In the genomic region with DNA sequence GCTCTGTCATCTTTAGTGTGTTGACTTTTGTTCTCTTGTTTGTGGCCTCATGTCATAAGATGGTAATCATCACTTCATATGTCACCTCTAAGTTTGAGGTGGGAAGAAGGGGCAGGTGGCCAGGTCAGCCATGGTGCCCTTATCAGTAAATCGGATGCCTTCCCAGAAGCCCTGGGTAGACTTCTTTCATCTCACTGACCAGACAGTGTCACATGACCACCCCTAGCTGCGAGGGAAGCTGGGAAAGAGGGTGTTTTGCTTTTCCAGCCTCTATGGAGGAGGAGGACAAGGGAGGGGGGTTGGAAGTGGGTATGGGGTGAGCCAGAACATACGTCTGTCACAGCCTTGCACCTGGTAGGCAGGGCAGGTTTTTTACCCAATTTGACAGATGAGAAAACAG, we compare ENCODE assay signal across 24 cellular contexts. TPM values are rescaled to one million over a fixed set of nuclear protein-coding genes. Genes with fewer than 3 reads are reported as not detected.
DNase-seq lines count a peak whose midpoint lies in the region; ATAC-seq and TF ChIP-seq lines count a peak whose summit lies in the region.
"Had no signal": no experiment of that assay in that cellular context is flagged by ENCODE, and none has a peak within 500 bp of the region (broad histone marks: within the 10 kb centered on the region; RNA-seq: fewer than 3 reads in every experiment).

No MANE protein-coding gene starts in this region.

- TF ChIP-seq POLR2A in spleen (IDR thresholded peaks at IDR 0.05) (no peak), esophagus squamous epithelium (IDR thresholded peaks at IDR 0.05) (no peak)

- no peak for ATAC-seq in activated naive CD8-positive, alpha-beta T cell treated with anti-CD3 and anti-CD28 coated beads, Interleukin-2, amount 50 U/mL, for 24 hours
- ATAC-seq: HepG2 had no signal

- intact Hi-C loops in spleen (cut with DNase I; ENCODE audit: low total_unique reads), result no loop called here
- intact Hi-C loops in esophagus squamous epithelium (cut with DNase I), result no loop called here

- H3K27ac ChIP-seq in spleen (peak overlapping the region in 6 of 8 donors; percentile 54 to 86 (median 74)), esophagus squamous epithelium (no peak overlapping the region)
- H3K27ac ChIP-seq: BLaER1, epithelial cell of prostate, VCaP had no signal

- no peaks in the 10 kb centered on the region for H3K9me3 Mint-ChIP-seq in activated T-cell treated with anti-CD3 and anti-CD28 coated beads, Interleukin-2, amount 50 U/mL, for 24 hours
- no peaks in the 10 kb centered on the region for H3K9me3 Mint-ChIP-seq in IgD-negative memory B cell
- H3K9me3 Mint-ChIP-seq in activated naive CD8-positive, alpha-beta T cell treated with anti-CD3 and anti-CD28 coated beads, Interleukin-2, amount 50 U/mL, for 24 hours, result no peaks in the 10 kb centered on the region
- H3K9me3 Mint-ChIP-seq: HFFc6 had no signal

- TF ChIP-seq CTCF in spleen (IDR thresholded peaks at IDR 0.05 in 8 of 11, conservative IDR thresholded peaks at IDR 0.05 in 3 of 11), result no peak
- no peak for TF ChIP-seq CTCF in esophagus squamous epithelium (IDR thresholded peaks at IDR 0.05)

- peaks cover 0 to 100% (median 52%) of the 10 kb centered on the region in 6 donors for H3K4me1 ChIP-seq in spleen
- H3K4me1 ChIP-seq in esophagus squamous epithelium, result no peaks in the 10 kb centered on the region

- no peaks in the 10 kb centered on the region for H3K27me3 Mint-ChIP-seq in activated T-cell treated with anti-CD3 and anti-CD28 coated beads, Interleukin-2, amount 50 U/mL, for 24 hours
- no peaks in the 10 kb centered on the region for H3K27me3 Mint-ChIP-seq in IgD-negative memory B cell
- no peaks in the 10 kb centered on the region for H3K27me3 Mint-ChIP-seq in activated naive CD8-positive, alpha-beta T cell treated with anti-CD3 and anti-CD28 coated beads, Interleukin-2, amount 50 U/mL, for 24 hours

- no peaks in the 10 kb centered on the region for H3K27me3 ChIP-seq in spleen (replicated peaks in 1 of 7)
- peaks cover 0 to 19% (median 0%) of the 10 kb centered on the region in 4 donors for H3K27me3 ChIP-seq in esophagus squamous epithelium
- H3K27me3 ChIP-seq: BLaER1 had no signal

- H3K4me3 ChIP-seq in spleen (no peak overlapping the region), esophagus squamous epithelium (no peak overlapping the region)
- H3K4me3 ChIP-seq: BLaER1 had no signal

- no peak overlapping the region for H3K4me3 Mint-ChIP-seq in activated T-cell treated with anti-CD3 and anti-CD28 coated beads, Interleukin-2, amount 50 U/mL, for 24 hours
- H3K4me3 Mint-ChIP-seq in IgD-negative memory B cell, result peak overlapping the region in 2 of 4 donors; percentile 27 to 29
- H3K4me3 Mint-ChIP-seq in activated naive CD8-positive, alpha-beta T cell treated with anti-CD3 and anti-CD28 coated beads, Interleukin-2, amount 50 U/mL, for 24 hours, result no peak overlapping the region
- H3K4me3 Mint-ChIP-seq: HFFc6 had no signal

- H3K36me3 ChIP-seq in spleen (peaks cover 4 to 100% (median 75%) of the 10 kb centered on the region in 6 donors), esophagus squamous epithelium (peaks cover 0 to 70% (median 6%) of the 10 kb centered on the region in 3 donors)
- H3K36me3 ChIP-seq: BLaER1 had no signal

- H3K9me3 ChIP-seq in spleen (no peaks in the 10 kb centered on the region), esophagus squamous epithelium (no peaks in the 10 kb centered on the region)
- H3K9me3 ChIP-seq: BLaER1 had no signal

- peaks cover 95% of the 10 kb centered on the region for H3K36me3 Mint-ChIP-seq in activated T-cell treated with anti-CD3 and anti-CD28 coated beads, Interleukin-2, amount 50 U/mL, for 24 hours (ENCODE audit: low read depth)
- peaks cover 4% of the 10 kb centered on the region for H3K36me3 Mint-ChIP-seq in IgD-negative memory B cell
- peaks cover 59% of the 10 kb centered on the region for H3K36me3 Mint-ChIP-seq in activated naive CD8-positive, alpha-beta T cell treated with anti-CD3 and anti-CD28 coated beads, Interleukin-2, amount 50 U/mL, for 24 hours (ENCODE audit: low read depth)

- 72 to 84% (median 81%) methylated on average over 3 of the region's 3 CpGs for WGBS in spleen, 5 donors
- 69 to 73% methylated on average over 3 of the region's 3 CpGs for WGBS in esophagus squamous epithelium, 2 donors

- H3K4me1 Mint-ChIP-seq in activated T-cell treated with anti-CD3 and anti-CD28 coated beads, Interleukin-2, amount 50 U/mL, for 24 hours (ENCODE audit: low read depth), result peaks cover 54% of the 10 kb centered on the region
- peaks cover 0 to 11% (median 6%) of the 10 kb centered on the region in 3 donors for H3K4me1 Mint-ChIP-seq in IgD-negative memory B cell
- H3K4me1 Mint-ChIP-seq in activated naive CD8-positive, alpha-beta T cell treated with anti-CD3 and anti-CD28 coated beads, Interleukin-2, amount 50 U/mL, for 24 hours, result peaks cover 52% of the 10 kb centered on the region

- peak overlapping the region; percentile 45 for H3K27ac Mint-ChIP-seq in activated T-cell treated with anti-CD3 and anti-CD28 coated beads, Interleukin-2, amount 50 U/mL, for 24 hours
- H3K27ac Mint-ChIP-seq in IgD-negative memory B cell, result peak overlapping the region; percentile 4 to 86 (median 6)
- peak overlapping the region; percentile 45 for H3K27ac Mint-ChIP-seq in activated naive CD8-positive, alpha-beta T cell treated with anti-CD3 and anti-CD28 coated beads, Interleukin-2, amount 50 U/mL, for 24 hours
- H3K27ac Mint-ChIP-seq: HFFc6 had no signal

- DNase-seq in activated T-cell treated with anti-CD3 and anti-CD28 coated beads, Interleukin-2, amount 50 U/mL, for 24 hours, result no peak
- DNase-seq in activated T-cell treated with anti-CD3 and anti-CD28 coated beads, Interleukin-2, amount 50 U/mL, for 48 hours, result no peak
- DNase-seq in activated naive CD8-positive, alpha-beta T cell treated with anti-CD3 and anti-CD28 coated beads, Interleukin-2, amount 50 U/mL, for 24 hours, result no peak
- DNase-seq in spleen (no peak), esophagus squamous epithelium (lab: John Stamatoyannopoulos, UW) (no peak), anterior cingulate cortex (lab: John Stamatoyannopoulos, UW) (no peak), NAMALWA (ENCODE audit: low spot score) (no peak)
- DNase-seq: activated CD8-positive, alpha-beta memory T cell treated with anti-CD3 and anti-CD28 coated beads for 24 hours; caudate nucleus; DMS153; foreskin fibroblast; HFFc6; islet precursor cell; NCI-H1417 treated with DMSO at 0.1 percent for 48 hours; NCI-H2171; NCI-H82; OCI-M1; SHP77 treated with DMSO at 0.1 percent for 48 hours had no signal

RNA-seq across cellular contexts. Expression of gene TNFRSF1B, which starts 28.6 kb away (rescaled TPM):
- polyA plus RNA-seq in IgD-negative memory B cell (117 TPM), spleen (10 to 100 TPM; 28.5 to 63.2 (median 36.8) TPM)
- total RNA-seq in spleen (100 to 1,000 TPM; 142 to 233 (median 183) TPM), esophagus squamous epithelium (10 to 100 TPM in 2 of 4 donors, 1 to 10 TPM in 2; 2.1 to 17.5 (median 10.3) TPM)
- total RNA-seq: A673 had no signal

RNA-seq across cellular contexts. Expression of gene VPS13D, which starts 34.4 kb away (rescaled TPM):
- 8.9 TPM for polyA plus RNA-seq in IgD-negative memory B cell
- 100 to 1,000 TPM in 1 of 7 donors, 10 to 100 TPM in 6; 70.3 to 108 (median 93.7) TPM for total RNA-seq in spleen
- polyA plus RNA-seq in spleen, result 10 to 100 TPM; 10.1 to 15.3 (median 10.5) TPM
- total RNA-seq in esophagus squamous epithelium, result 100 to 1,000 TPM in 1 of 4 donors, 10 to 100 TPM in 3; 42.5 to 103 (median 59.8) TPM

Comparison
In these comparisons a context has a peak if more than half of its experiments do, and no peak if none do; other contexts are left out.
1. H3K27ac ChIP-seq: peak in spleen (6 of 8); none in esophagus squamous epithelium (0 of 4).
2. RNA of gene TNFRSF1B, which starts 28.6 kb away (total RNA-seq): 142 to 233 TPM in spleen; 2.1 to 17.5 TPM in esophagus squamous epithelium; every median in the first group is over 4 times any median in the second.
3. Peak in every context shown above with its lines, with median percentiles within 50 percentile points of each other: H3K27ac Mint-ChIP-seq.